In genomic region chr2:122077771-122078170, GRCh38 we compare ENCODE assay signal across 29 cellular contexts.
"Had no signal": no experiment of that assay in that cellular context is flagged by ENCODE, and none has a peak within 500 bp of the region (broad histone marks: within the 10 kb centered on the region; RNA-seq: fewer than 3 reads in every experiment).

No MANE protein-coding gene starts in this region.

- H3K4me1 ChIP-seq: gastroesophageal sphincter, heart left ventricle, prostate gland, sigmoid colon, suprapubic skin, transverse colon had no signal

- H3K27me3 ChIP-seq: gastroesophageal sphincter, heart left ventricle, neutrophil, ovary, sigmoid colon, suprapubic skin, transverse colon had no signal

- H3K9me3 ChIP-seq: gastroesophageal sphincter, heart left ventricle, neutrophil, ovary, prostate gland, sigmoid colon, suprapubic skin, transverse colon had no signal

- H3K9me3 Mint-ChIP-seq: activated naive CD4-positive, alpha-beta T cell treated with anti-CD3 and anti-CD28 coated beads, Interleukin-2, amount 50 U/mL, for 24 hours; activated naive CD8-positive, alpha-beta T cell treated with anti-CD3 and anti-CD28 coated beads, Interleukin-2, amount 50 U/mL, for 24 hours; activated T-helper 2 cell treated with anti-CD3 and anti-CD28 coated beads, Interferon-gamma antibody, Interleukin-2, Interleukin-4, amounts not matched to agents 10 μg/mL and 5 μg/mL and 100 μg/mL, durations not matched to agents 14 hours and 24 hours and 36 hours; immature natural killer cell; nephron had no signal

- ATAC-seq: activated CD4-positive, alpha-beta T cell treated with anti-CD3 and anti-CD28 coated beads for 36 hours; activated CD8-positive, alpha-beta memory T cell treated with anti-CD3 and anti-CD28 coated beads, Interleukin-2, amount 10 ng/mL, durations not matched to agents 7 days and 5 days; activated CD8-positive, alpha-beta T cell treated with anti-CD3 and anti-CD28 coated beads, Interleukin-2, amount 10 ng/mL, durations not matched to agents 7 days and 5 days; activated naive CD8-positive, alpha-beta T cell treated with anti-CD3 and anti-CD28 coated beads, Interleukin-2, amount 50 U/mL, for 24 hours; gastroesophageal sphincter; heart left ventricle; left colon had no signal

- DNase-seq: activated CD4-positive, alpha-beta T cell treated with anti-CD3 and anti-CD28 coated beads for 36 hours; activated CD4-positive, CD25-positive, alpha-beta regulatory T cell; activated CD8-positive, alpha-beta memory T cell treated with anti-CD3 and anti-CD28 coated beads, Interleukin-2, amount 10 ng/mL, durations not matched to agents 7 days and 5 days; activated CD8-positive, alpha-beta T cell treated with anti-CD3 and anti-CD28 coated beads, Interleukin-2, amount 10 ng/mL, durations not matched to agents 7 days and 5 days; activated naive CD8-positive, alpha-beta T cell treated with anti-CD3 and anti-CD28 coated beads, Interleukin-2, amount 50 U/mL, for 24 hours; activated T-cell treated with anti-CD3 and anti-CD28 coated beads, Interleukin-2, amount 50 U/mL, for 48 hours; amygdala; central memory CD4-positive, alpha-beta T cell; heart left ventricle; hypothalamus; immature natural killer cell; kidney; left colon; mammary epithelial cell; ovary; retina; sigmoid colon; stimulated activated CD4-positive, alpha-beta T cell treated with anti-CD3 and anti-CD28 coated beads, Interleukin-15, amount 100 ng/mL, for 24 hours; stimulated activated CD4-positive, alpha-beta T cell treated with anti-CD3 and anti-CD28 coated beads, Interleukin-2, amount 100 ng/mL, for 24 hours; stimulated activated naive CD4-positive, alpha-beta T cell; transverse colon had no signal

- H3K4me3 ChIP-seq: gastroesophageal sphincter, heart left ventricle, ovary, prostate gland, sigmoid colon, smooth muscle cell, suprapubic skin, transverse colon had no signal

- H3K36me3 Mint-ChIP-seq: activated CD8-positive, alpha-beta memory T cell treated with anti-CD3 and anti-CD28 coated beads, Interleukin-2, amount 10 ng/mL, durations not matched to agents 7 days and 5 days; activated naive CD4-positive, alpha-beta T cell treated with anti-CD3 and anti-CD28 coated beads, Interleukin-2, amount 50 U/mL, for 24 hours; immature natural killer cell had no signal

- H3K36me3 ChIP-seq: gastroesophageal sphincter, heart left ventricle, neutrophil, ovary, prostate gland, sigmoid colon, suprapubic skin, transverse colon had no signal

- H3K4me3 Mint-ChIP-seq: activated CD4-positive, alpha-beta T cell treated with anti-CD3 and anti-CD28 coated beads for 36 hours; activated CD8-positive, alpha-beta memory T cell treated with anti-CD3 and anti-CD28 coated beads, Interleukin-2, amount 10 ng/mL, durations not matched to agents 7 days and 5 days; activated CD8-positive, alpha-beta T cell treated with anti-CD3 and anti-CD28 coated beads, Interleukin-2, amount 10 ng/mL, durations not matched to agents 7 days and 5 days; activated naive CD4-positive, alpha-beta T cell treated with anti-CD3 and anti-CD28 coated beads, Interleukin-2, amount 50 U/mL, for 24 hours; activated naive CD8-positive, alpha-beta T cell treated with anti-CD3 and anti-CD28 coated beads, Interleukin-2, amount 50 U/mL, for 24 hours; immature natural killer cell; nephron had no signal

- H3K4me2 ChIP-seq: smooth muscle cell had no signal

- H3K27me3 Mint-ChIP-seq: activated CD4-positive, alpha-beta T cell treated with anti-CD3 and anti-CD28 coated beads for 36 hours; activated CD8-positive, alpha-beta memory T cell treated with anti-CD3 and anti-CD28 coated beads, Interleukin-2, amount 10 ng/mL, durations not matched to agents 7 days and 5 days; activated naive CD4-positive, alpha-beta T cell treated with anti-CD3 and anti-CD28 coated beads, Interleukin-2, amount 50 U/mL, for 24 hours; activated naive CD8-positive, alpha-beta T cell treated with anti-CD3 and anti-CD28 coated beads, Interleukin-2, amount 50 U/mL, for 24 hours had no signal

- H3K27ac Mint-ChIP-seq: activated CD4-positive, alpha-beta T cell treated with anti-CD3 and anti-CD28 coated beads for 36 hours; activated CD8-positive, alpha-beta memory T cell treated with anti-CD3 and anti-CD28 coated beads, Interleukin-2, amount 10 ng/mL, durations not matched to agents 7 days and 5 days; activated CD8-positive, alpha-beta T cell treated with anti-CD3 and anti-CD28 coated beads, Interleukin-2, amount 10 ng/mL, durations not matched to agents 7 days and 5 days; activated naive CD4-positive, alpha-beta T cell treated with anti-CD3 and anti-CD28 coated beads, Interleukin-2, amount 50 U/mL, for 24 hours; activated naive CD8-positive, alpha-beta T cell treated with anti-CD3 and anti-CD28 coated beads, Interleukin-2, amount 50 U/mL, for 24 hours; activated T-helper 2 cell treated with anti-CD3 and anti-CD28 coated beads, Interferon-gamma antibody, Interleukin-2, Interleukin-4, amounts not matched to agents 10 μg/mL and 5 μg/mL and 100 μg/mL, durations not matched to agents 14 hours and 24 hours and 36 hours; immature natural killer cell; nephron had no signal

- H3K4me1 Mint-ChIP-seq: activated CD4-positive, alpha-beta T cell treated with anti-CD3 and anti-CD28 coated beads for 36 hours; activated CD8-positive, alpha-beta memory T cell treated with anti-CD3 and anti-CD28 coated beads, Interleukin-2, amount 10 ng/mL, durations not matched to agents 7 days and 5 days; activated naive CD4-positive, alpha-beta T cell treated with anti-CD3 and anti-CD28 coated beads, Interleukin-2, amount 50 U/mL, for 24 hours; activated naive CD8-positive, alpha-beta T cell treated with anti-CD3 and anti-CD28 coated beads, Interleukin-2, amount 50 U/mL, for 24 hours; immature natural killer cell had no signal

- H3K27ac ChIP-seq: gastroesophageal sphincter, heart left ventricle, neutrophil, ovary, prostate gland, sigmoid colon, suprapubic skin, transverse colon had no signal
